8 cellular contexts compared by ENCODE assay signal in genomic region chr12:106773945-106774807, GRCh38. TPM values are rescaled to one million over a fixed set of nuclear protein-coding genes. Genes with fewer than 3 reads are reported as not detected.
DNase-seq lines count a peak whose midpoint lies in the region; ATAC-seq and TF ChIP-seq lines count a peak whose summit lies in the region.

RIC8B (plus strand) TSS chr12:106774682; CDS start chr12:106774746, 64 bp downstream.

- H3K36me3 Mint-ChIP-seq in HFFc6 (ENCODE audit: low read depth): no peaks in the 10 kb centered on the region
- peaks cover 5% of the 10 kb centered on the region for H3K36me3 Mint-ChIP-seq in activated naive CD8-positive, alpha-beta T cell

- H3K4me1 ChIP-seq in osteoblast (ENCODE audit: insufficient read depth, low read length) (peaks cover 15% of the 10 kb centered on the region), thoracic aorta (ENCODE audit: control insufficient read depth in 1 of 2, low read depth in 2 of 2) (peaks cover 15 to 38% of the 10 kb centered on the region in 2 donors)

- TF ChIP-seq CTCF in HFFc6 (IDR thresholded peaks at IDR 0.05) (no peak; the same call in 1 of the 2 replicates), osteoblast (IDR thresholded peaks at IDR 0.05; ENCODE audit: extremely low read depth, low read depth, low read length) (no peak), thoracic aorta (IDR thresholded peaks at IDR 0.05) (no peak)

- peaks cover 46% of the 10 kb centered on the region for H3K79me2 ChIP-seq in osteoblast (ENCODE audit: insufficient read depth, low read length)

- H2AFZ ChIP-seq in osteoblast (ENCODE audit: low read length): peak within 1 kb of the TSS; percentile 98

- H3K27me3 Mint-ChIP-seq in HFFc6 (ENCODE audit: insufficient read depth): peaks cover 8% of the 10 kb centered on the region
- no peaks in the 10 kb centered on the region for H3K27me3 Mint-ChIP-seq in activated naive CD8-positive, alpha-beta T cell

- H4K20me1 ChIP-seq in osteoblast (ENCODE audit: insufficient read depth, low read length): no peaks in the 10 kb centered on the region

- H3K9me3 Mint-ChIP-seq in HFFc6: no peaks in the 10 kb centered on the region
- H3K9me3 Mint-ChIP-seq in activated naive CD8-positive, alpha-beta T cell (ENCODE audit: low read depth): no peaks in the 10 kb centered on the region

- H3K36me3 ChIP-seq in osteoblast (ENCODE audit: insufficient read depth, low read length): no peaks in the 10 kb centered on the region
- no peaks in the 10 kb centered on the region for H3K36me3 ChIP-seq in thoracic aorta

- H3K4me3 Mint-ChIP-seq in HFFc6: peak within 1 kb of the TSS; percentile 97
- H3K4me3 Mint-ChIP-seq in activated naive CD8-positive, alpha-beta T cell: peak within 1 kb of the TSS; percentile 97

- peak within 1 kb of the TSS; percentile 97 for H3K4me2 ChIP-seq in osteoblast (ENCODE audit: insufficient read depth, low read length)

- H3K27ac ChIP-seq in osteoblast (ENCODE audit: low read depth, low read length): peak within 1 kb of the TSS; percentile 100
- H3K27ac ChIP-seq in thoracic aorta: peak within 1 kb of the TSS; percentile 92

- H3K27me3 ChIP-seq in osteoblast (ENCODE audit: insufficient read depth, low read length): no peaks in the 10 kb centered on the region
- no peaks in the 10 kb centered on the region for H3K27me3 ChIP-seq in thoracic aorta (replicated peaks; ENCODE audit: insufficient read depth)

- peak within 1 kb of the TSS; percentile 86 for H3K4me3 ChIP-seq in osteoblast (ENCODE audit: insufficient read depth, low read length)
- H3K4me3 ChIP-seq in thoracic aorta: peak within 1 kb of the TSS; percentile 74

- ATAC-seq in thoracic aorta (ENCODE audit: insufficient number of reproducible peaks, low FRiP score, low read depth): peak; percentile 99

- H3K9me3 ChIP-seq in osteoblast (ENCODE audit: low read depth, low read length): no peaks in the 10 kb centered on the region
- H3K9me3 ChIP-seq in thoracic aorta: no peaks in the 10 kb centered on the region

- H3K4me1 Mint-ChIP-seq in HFFc6 (ENCODE audit: low read depth): peaks cover 16% of the 10 kb centered on the region
- peaks cover 43% of the 10 kb centered on the region for H3K4me1 Mint-ChIP-seq in activated naive CD8-positive, alpha-beta T cell (ENCODE audit: low read depth)

- H3K27ac Mint-ChIP-seq in HFFc6: peak within 1 kb of the TSS; percentile 100
- peak within 1 kb of the TSS; percentile 95 for H3K27ac Mint-ChIP-seq in activated naive CD8-positive, alpha-beta T cell

- DNase-seq in GM04503 (ENCODE audit: low read depth): peak; percentile 97
- peak; percentile 99 for DNase-seq in HFFc6
- peak; percentile 93 for DNase-seq in NCI-H1048 (lab: John Stamatoyannopoulos, UW)
- DNase-seq in SKM-1 (lab: John Stamatoyannopoulos, UW; ENCODE audit: unreplicated experiment): peak; percentile 51
- peak; percentile 97 for DNase-seq in glomerular visceral epithelial cell (ENCODE audit: extremely low spot score)
- peak; percentile 96 for DNase-seq in osteoblast (ENCODE audit: insufficient read length, low spot score, missing footprints)
- peak; percentile 85 for DNase-seq in thoracic aorta (ENCODE audit: low spot score)

RNA-seq across cellular contexts. Expression of gene RIC8B, which starts in this region (rescaled TPM):
- total RNA-seq in HFFc6 (2021; fragmentation: NEBNext Ultra II Directional; extraction: Animal tissue kit (Norgen Biotek cat#: 25700)): 10 to 100 TPM in 4 of 6 experiments, 1 to 10 TPM in 2; 8.0 to 12.0 (median 10.2) TPM
- total RNA-seq in osteoblast (13.4 and 14.4 TPM in 2 replicates), thoracic aorta (10 to 100 TPM; 12.9 to 27.5 TPM)

Comparison
In these comparisons a context has a peak if more than half of its experiments do, and no peak if none do; other contexts are left out.
1. Peak in every context shown above with its lines: DNase-seq, ATAC-seq, H3K4me3 ChIP-seq and H3K27ac ChIP-seq.